Comparison of ENCODE assay signal across 8 cellular contexts in the genomic region with DNA sequence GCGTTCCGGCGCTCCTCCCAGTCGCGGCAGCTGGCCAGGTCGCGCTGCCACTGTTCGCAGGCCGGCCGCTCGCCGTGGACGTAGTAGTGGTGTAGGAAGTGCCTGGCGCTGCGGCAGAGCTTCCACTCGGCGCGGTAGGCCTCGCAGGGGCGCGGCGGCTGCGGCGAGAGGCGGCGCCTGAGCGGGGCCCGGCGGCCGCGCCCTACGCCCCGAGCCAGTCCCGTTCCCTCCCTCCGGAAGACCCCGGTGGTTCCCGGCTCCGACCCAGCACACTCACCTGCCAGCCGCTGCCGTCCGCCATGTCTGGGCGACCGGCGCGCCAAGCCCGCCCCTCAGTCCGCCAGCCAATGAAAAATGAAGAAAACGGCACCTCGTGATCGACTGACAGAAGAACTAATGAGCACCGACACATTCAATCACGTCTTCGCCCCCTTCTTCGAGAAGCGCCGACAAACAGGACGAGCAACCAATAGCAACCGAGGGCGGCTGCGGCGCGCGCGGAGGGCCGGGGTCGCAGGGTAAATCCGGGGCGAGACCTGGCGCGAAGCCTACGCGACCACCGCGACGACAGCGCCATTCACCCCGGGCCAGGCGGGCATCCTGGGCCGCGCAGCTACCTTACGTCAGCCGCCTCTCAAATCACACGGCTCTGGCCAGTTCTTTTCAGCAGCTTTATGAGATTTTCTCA. TPM values are rescaled to one million over a fixed set of nuclear protein-coding genes. Genes with fewer than 3 reads are reported as not detected.
DNase-seq lines count a peak whose midpoint lies in the region; ATAC-seq, FAIRE-seq and TF ChIP-seq lines count a peak whose summit lies in the region.

A gene with protein sequence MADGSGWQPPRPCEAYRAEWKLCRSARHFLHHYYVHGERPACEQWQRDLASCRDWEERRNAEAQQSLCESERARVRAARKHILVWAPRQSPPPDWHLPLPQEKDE (minus strand): TSS at position 324 of the 688 bp plus-strand sequence. CDS start 23 bp downstream, at position 301.

- peak within 1 kb of the TSS; percentile 75 for H3K23ac ChIP-seq in mesendoderm (ENCODE audit: low read length)

- H3K27me3 ChIP-seq in endodermal cell (ENCODE audit: control insufficient read depth, insufficient read depth, low read length, poor library complexity, severe bottlenecking) (no peaks in the 10 kb centered on the region), mesendoderm (ENCODE audit: insufficient read depth, low read length, poor library complexity) (no peaks in the 10 kb centered on the region)

- H3K4me3 ChIP-seq in endodermal cell (ENCODE audit: low read length) (peak within 1 kb of the TSS; percentile 94), mesendoderm (ENCODE audit: low read length) (peak within 1 kb of the TSS; percentile 89)

- H2BK120ac ChIP-seq in mesendoderm (ENCODE audit: low read depth, low read length), result no peak within 1 kb of the TSS

- peak within 1 kb of the TSS; percentile 87 for H3K27ac ChIP-seq in endodermal cell (ENCODE audit: low read depth, low read length)
- H3K27ac ChIP-seq in mesendoderm (ENCODE audit: low read depth, low read length), result peak within 1 kb of the TSS; percentile 94

- H3K36me3 ChIP-seq in endodermal cell (ENCODE audit: control insufficient read depth, insufficient read depth, low read length) (peaks cover 66% of the 10 kb centered on the region), mesendoderm (ENCODE audit: control insufficient read depth, insufficient read depth, low read length) (peaks cover 9% of the 10 kb centered on the region)

- H3K9ac ChIP-seq in endodermal cell (ENCODE audit: extremely low read depth, low read length, poor library complexity, severe bottlenecking) (peak within 1 kb of the TSS; percentile 90), mesendoderm (ENCODE audit: low read length) (peak within 1 kb of the TSS; percentile 88)

- H3K27ac Mint-ChIP-seq in activated CD8-positive, alpha-beta memory T cell treated with anti-CD3 and anti-CD28 coated beads, Interleukin-2, amount 10 ng/mL, durations not matched to agents 7 days and 5 days, result peak within 1 kb of the TSS; percentile 95
- H3K27ac Mint-ChIP-seq in endodermal cell, result peak within 1 kb of the TSS; percentile 96

- H3K9me3 ChIP-seq in endodermal cell (ENCODE audit: control insufficient read depth, low read length), result no peaks in the 10 kb centered on the region

- no peak within 1 kb of the TSS for H4K5ac ChIP-seq in mesendoderm (ENCODE audit: low read length)

- H3K9me3 Mint-ChIP-seq in activated CD8-positive, alpha-beta memory T cell treated with anti-CD3 and anti-CD28 coated beads, Interleukin-2, amount 10 ng/mL, durations not matched to agents 7 days and 5 days (ENCODE audit: low read depth), result no peaks in the 10 kb centered on the region
- no peaks in the 10 kb centered on the region for H3K9me3 Mint-ChIP-seq in endodermal cell

- CTCF ChIA-PET in activated CD8-positive, alpha-beta memory T cell treated with anti-CD3 and anti-CD28 coated beads, Interleukin-2, amount 10 ng/mL, durations not matched to agents 7 days and 5 days (lab: Charles Lee), result interaction anchor here (0.7 to 3.1 kb wide), 5 partner anchors 10 to 54 kb away, joined by 3 to 11 read pairs (median 4); partner anchors contain the start of gene CDC45

- peak within 1 kb of the TSS; percentile 91 for H3K4me3 Mint-ChIP-seq in activated CD8-positive, alpha-beta memory T cell treated with anti-CD3 and anti-CD28 coated beads, Interleukin-2, amount 10 ng/mL, durations not matched to agents 7 days and 5 days
- peak within 1 kb of the TSS; percentile 82 for H3K4me3 Mint-ChIP-seq in endodermal cell

- WGBS in endodermal cell (ENCODE audit: insufficient coverage in 1 of 2, insufficient read length in 1 of 2), 2 experiments, result 0% methylated on average over 42 to 83 of the region's 83 CpGs
- no CpG with 5 or more reads among the region's 83 CpGs for WGBS in mesendoderm (ENCODE audit: extremely low coverage, insufficient coverage, low lambda C conversion rate)

- H3K4ac ChIP-seq in mesendoderm (ENCODE audit: low read depth, low read length), result peak within 1 kb of the TSS; percentile 63

- peak within 1 kb of the TSS; percentile 98 for H3K56ac ChIP-seq in mesendoderm (ENCODE audit: low read length)

- peaks cover 33% of the 10 kb centered on the region for H3K4me1 Mint-ChIP-seq in activated CD8-positive, alpha-beta memory T cell treated with anti-CD3 and anti-CD28 coated beads, Interleukin-2, amount 10 ng/mL, durations not matched to agents 7 days and 5 days
- H3K4me1 Mint-ChIP-seq in endodermal cell, result peaks cover 24% of the 10 kb centered on the region

- no peak for TF ChIP-seq CTCF in endodermal cell (conservative IDR thresholded peaks at IDR 0.05)

- H3K79me2 ChIP-seq in mesendoderm (ENCODE audit: control insufficient read depth, insufficient read depth, low read length), result peaks cover 18% of the 10 kb centered on the region

- H2BK5ac ChIP-seq in mesendoderm (ENCODE audit: low read length), result peak within 1 kb of the TSS; percentile 17

- peak; percentile 73 for ATAC-seq in GM21360 (IDR thresholded peaks at IDR 0.05; ENCODE audit: unreplicated experiment)
- ATAC-seq in activated CD8-positive, alpha-beta memory T cell treated with anti-CD3 and anti-CD28 coated beads, Interleukin-2, amount 10 ng/mL, durations not matched to agents 7 days and 5 days, result peak; percentile 95

- peak; percentile 31 for FAIRE-seq in HTR-8/SVneo (lab: Jason Lieb, UNC)

- H3K18ac ChIP-seq in mesendoderm (ENCODE audit: low read length), result peak within 1 kb of the TSS; percentile 93

- H3K4me1 ChIP-seq in endodermal cell (ENCODE audit: control insufficient read depth, insufficient read depth, low read length) (peaks cover 7% of the 10 kb centered on the region), mesendoderm (ENCODE audit: control insufficient read depth, low read depth, low read length) (peaks cover 2% of the 10 kb centered on the region)

- no peak within 1 kb of the TSS for H4K8ac ChIP-seq in mesendoderm (ENCODE audit: low read depth, low read length)

- peak within 1 kb of the TSS; percentile 83 for H3K4me2 ChIP-seq in mesendoderm (ENCODE audit: low read length)

- DNase-seq in COLO668 (lab: John Stamatoyannopoulos, UW; ENCODE audit: unreplicated experiment) (peak; percentile 90), HTR-8/SVneo (ENCODE audit: insufficient read length, low spot score) (peak; percentile 96), NOMO-1 treated with dmso at 0.1 percent for 144 hours (lab: John Stamatoyannopoulos, UW; ENCODE audit: unreplicated experiment) (peak; percentile 88), endodermal cell (peak; percentile 96), mesendoderm (peak; percentile 98)
- DNase-seq in activated CD8-positive, alpha-beta memory T cell treated with anti-CD3 and anti-CD28 coated beads, Interleukin-2, amount 10 ng/mL, durations not matched to agents 7 days and 5 days, result peak; percentile 94
- DNase-seq in stimulated activated CD8-positive, alpha-beta memory T cell treated with anti-CD3 and anti-CD28 coated beads, Interleukin-15, amount 100 ng/mL, for 1 hour (ENCODE audit: low read depth), result peak; percentile 72

- no peaks in the 10 kb centered on the region for H3K27me3 Mint-ChIP-seq in activated CD8-positive, alpha-beta memory T cell treated with anti-CD3 and anti-CD28 coated beads, Interleukin-2, amount 10 ng/mL, durations not matched to agents 7 days and 5 days
- no peaks in the 10 kb centered on the region for H3K27me3 Mint-ChIP-seq in endodermal cell (ENCODE audit: insufficient read depth)

- no peak within 1 kb of the TSS for H2BK15ac ChIP-seq in mesendoderm (replicated peaks; ENCODE audit: low read depth)

- peaks cover 17% of the 10 kb centered on the region for H3K36me3 Mint-ChIP-seq in activated CD8-positive, alpha-beta memory T cell treated with anti-CD3 and anti-CD28 coated beads, Interleukin-2, amount 10 ng/mL, durations not matched to agents 7 days and 5 days
- peaks cover 53% of the 10 kb centered on the region for H3K36me3 Mint-ChIP-seq in endodermal cell (ENCODE audit: low read depth)

- H2AK5ac ChIP-seq in mesendoderm (ENCODE audit: low read length), result no peak within 1 kb of the TSS

- H3K79me1 ChIP-seq in mesendoderm (ENCODE audit: low read length), result peaks cover 20% of the 10 kb centered on the region

RNA-seq across cellular contexts. Expression of the gene that starts here (rescaled TPM):
- total RNA-seq in activated CD8-positive, alpha-beta memory T cell treated with anti-CD3 and anti-CD28 coated beads, Interleukin-2, amount 10 ng/mL, durations not matched to agents 7 days and 5 days, result 10 to 100 TPM; 31.1 to 36.4 TPM
- 10 to 100 TPM; 27.4 to 31.5 TPM for total RNA-seq in endodermal cell
- polyA plus RNA-seq in endodermal cell (2013, experiment 1 of 2), result 54.2 TPM
- 51.1 TPM for polyA plus RNA-seq in endodermal cell (2013, experiment 2 of 2)
- 15.7 TPM for polyA plus RNA-seq in mesendoderm (2013, experiment 1 of 2)
- polyA plus RNA-seq in mesendoderm (2013, experiment 2 of 2), result 15.7 TPM

Comparison
In these comparisons a context has a peak if more than half of its experiments do, and no peak if none do; other contexts are left out.
1. Peak in every context shown above with its lines: DNase-seq, ATAC-seq, H3K4me3 ChIP-seq and H3K27ac ChIP-seq.